Comparison of ENCODE assay signal across 9 cellular contexts in genomic region chr16:74563828-74564263, GRCh38. TPM values are rescaled to one million over a fixed set of nuclear protein-coding genes. Genes with fewer than 3 reads are reported as not detected.
A peak's percentile ranks its signal among the peaks of the same experiment; 100 is the strongest.
DNase-seq lines count a peak whose midpoint lies in the region; ATAC-seq and TF ChIP-seq lines count a peak whose summit lies in the region.
"Had no signal": no experiment of that assay in that cellular context is flagged by ENCODE, and none has a peak within 500 bp of the region (broad histone marks: within the 10 kb centered on the region; RNA-seq: fewer than 3 reads in every experiment).

No MANE protein-coding gene starts in this region.

- DNase-seq in activated CD4-positive, alpha-beta T cell treated with anti-CD3 and anti-CD28 coated beads for 4 hours: peak; percentile 19 to 21
- DNase-seq in activated CD4-positive, alpha-beta T cell treated with anti-CD3 and anti-CD28 coated beads, Interleukin-2, amount 50 U/mL, for 1 hour: no peak
- DNase-seq in SK-N-MC (ENCODE audit: low read depth, low spot score): no peak
- peak; percentile 71 for DNase-seq in fibroblast of villous mesenchyme (ENCODE audit: low read depth)
- DNase-seq in stimulated activated CD8-positive, alpha-beta memory T cell treated with anti-CD3 and anti-CD28 coated beads, Interleukin-7, amount 100 ng/mL, for 4 hours (ENCODE audit: low read depth in 2 of 2): peak; percentile 8 to 17
- DNase-seq: thyroid gland had no signal

- H3K4me3 ChIP-seq in SK-N-MC (no peak overlapping the region), fibroblast of villous mesenchyme (ENCODE audit: low read depth, low read length) (no peak overlapping the region)
- H3K4me3 ChIP-seq: thyroid gland had no signal

- ATAC-seq in HG02870 (IDR thresholded peaks at IDR 0.05; ENCODE audit: unreplicated experiment) (no peak), GM18858 (IDR thresholded peaks at IDR 0.05; ENCODE audit: unreplicated experiment) (no peak), HG03039 (IDR thresholded peaks at IDR 0.05; ENCODE audit: unreplicated experiment) (no peak)

- H3K9ac ChIP-seq in SK-N-MC (ENCODE audit: insufficient read length): no peak overlapping the region

- 0 out of 2 replicates have a peak, but pooled peaks cover 5% of the 10 kb centered on the region for H3K36me3 ChIP-seq in SK-N-MC (ENCODE audit: insufficient read depth, low read length)
- H3K36me3 ChIP-seq: thyroid gland had no signal

- H3K9me3 ChIP-seq in SK-N-MC (ENCODE audit: low read depth, low read length): no peaks in the 10 kb centered on the region
- H3K9me3 ChIP-seq: thyroid gland had no signal

- H3K27ac ChIP-seq in SK-N-MC: 0 out of 2 replicates have a peak overlapping the region, but pooled peaks have one; percentile 68
- H3K27ac ChIP-seq: thyroid gland had no signal

- TF ChIP-seq CTCF in fibroblast of villous mesenchyme (IDR thresholded peaks at IDR 0.05; ENCODE audit: insufficient read depth, low read depth, low read length): no peak

RNA-seq across cellular contexts. Expression of gene GLG1, which starts 43.1 kb away (rescaled TPM):
- total RNA-seq in fibroblast of villous mesenchyme: 128 and 158 TPM in 2 replicates

Comparison
In these comparisons a context has a peak if more than half of its experiments do, and no peak if none do; other contexts are left out.
1. DNase-seq: peak in activated CD4-positive, alpha-beta T cell treated with anti-CD3 and anti-CD28 coated beads for 4 hours (2 of 2), fibroblast of villous mesenchyme (single experiment) and stimulated activated CD8-positive, alpha-beta memory T cell treated with anti-CD3 and anti-CD28 coated beads, Interleukin-7, amount 100 ng/mL, for 4 hours (2 of 2); none in activated CD4-positive, alpha-beta T cell treated with anti-CD3 and anti-CD28 coated beads, Interleukin-2, amount 50 U/mL, for 1 hour (single experiment) and SK-N-MC (single experiment).